8 cellular contexts compared by ENCODE assay signal in the genomic region with DNA sequence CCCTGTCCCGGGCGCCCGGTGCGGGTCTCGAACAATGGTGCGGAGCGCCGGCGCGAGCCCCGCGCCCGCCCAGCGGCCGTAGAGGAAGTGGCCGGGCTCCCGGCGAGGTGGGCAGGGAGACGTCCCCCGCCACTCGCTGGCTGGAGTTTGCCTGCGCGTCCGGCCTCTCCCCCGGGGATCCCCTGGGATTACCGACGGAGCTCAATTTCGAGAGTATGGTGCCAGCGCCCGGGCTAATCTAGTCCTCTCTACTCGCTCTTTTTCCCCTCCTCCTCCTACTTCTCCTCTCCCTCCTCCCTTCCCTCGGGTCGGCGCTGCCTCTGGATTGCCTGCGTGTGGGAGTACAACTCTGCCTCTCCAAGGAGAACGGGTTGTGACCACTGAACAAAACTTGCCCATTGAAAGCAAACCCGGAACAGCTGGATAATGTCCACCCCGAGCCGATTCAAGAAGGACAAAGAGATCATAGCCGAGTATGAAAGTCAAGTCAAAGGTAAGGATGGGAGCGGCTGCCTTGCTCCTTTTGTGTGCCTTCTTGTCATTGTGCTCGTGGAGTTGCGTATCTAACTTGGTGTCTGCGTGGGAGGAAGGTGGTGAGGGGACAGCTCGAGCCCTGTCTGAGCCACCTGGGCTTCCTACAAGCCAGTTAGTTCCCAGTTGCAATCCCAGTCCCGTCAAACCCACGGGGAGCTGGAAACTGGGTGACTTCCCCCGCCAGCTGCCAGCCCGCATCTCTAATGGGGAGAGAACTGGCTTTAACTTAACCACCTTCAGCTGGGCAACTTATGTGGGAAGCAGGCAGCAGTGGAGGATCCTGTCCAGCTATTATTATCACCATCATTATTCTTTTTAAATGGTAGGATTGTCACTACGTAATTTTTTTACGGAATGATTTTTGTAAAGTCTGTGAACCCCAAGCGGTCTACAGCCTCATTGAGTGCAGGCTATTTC. TPM values are rescaled to one million over a fixed set of nuclear protein-coding genes. Genes with fewer than 3 reads are reported as not detected.
DNase-seq lines count a peak whose midpoint lies in the region; ATAC-seq, FAIRE-seq and TF ChIP-seq lines count a peak whose summit lies in the region.

A gene (plus strand): TSS at position 310 of the 951 bp plus-strand sequence. CDS start 117 bp downstream, at position 427.

- H3K9me3 ChIP-seq in CD4-positive, alpha-beta T cell (ENCODE audit: control insufficient read depth, low read length) = no peaks in the 10 kb centered on the region
- H3K9me3 ChIP-seq in Peyer's patch (no peaks in the 10 kb centered on the region), small intestine (ENCODE audit: control insufficient read depth, low read depth) (no peaks in the 10 kb centered on the region)

- peaks cover 6% of the 10 kb centered on the region for H3K4me1 Mint-ChIP-seq in CD4-positive, alpha-beta T cell (ENCODE audit: low read depth)

- H3K27me3 Mint-ChIP-seq in CD4-positive, alpha-beta T cell = peaks cover 29% of the 10 kb centered on the region

- H3K27ac ChIP-seq in CD4-positive, alpha-beta T cell (ENCODE audit: low read depth, low read length) = no peak within 1 kb of the TSS
- peak within 1 kb of the TSS; percentile 75 to 92 (median 82) for H3K27ac ChIP-seq in Peyer's patch
- H3K27ac ChIP-seq in coronary artery = peak within 1 kb of the TSS; percentile 90 to 94
- peak within 1 kb of the TSS; percentile 89 for H3K27ac ChIP-seq in layer of hippocampus (ENCODE audit: low read depth, low read length)
- H3K27ac ChIP-seq in small intestine (ENCODE audit: low read depth in 1 of 2, low read length in 1 of 2) = peak within 1 kb of the TSS; percentile 78 to 92

- DNase-seq in CD4-positive, alpha-beta T cell = no peak
- DNase-seq in HT1080 (ENCODE audit: low read depth) (peak; percentile 53), Peyer's patch (peak in 2 of 3 donors; percentile 56 to 78), coronary artery (ENCODE audit: low spot score) (peak; percentile 86), small intestine (peak; percentile 72)
- no peak for DNase-seq in stimulated activated naive CD4-positive, alpha-beta T cell treated with Interleukin-2 at 50 U/mL for 16 hours (lab: John Stamatoyannopoulos, UW)

- H3K4me3 ChIP-seq in Peyer's patch (peak within 1 kb of the TSS; percentile 52 to 92 (median 78)), coronary artery (peak within 1 kb of the TSS; percentile 84), small intestine (ENCODE audit: low read depth in 1 of 2, low read length in 2 of 2) (peak within 1 kb of the TSS; percentile 51 to 91)

- CTCF ChIA-PET in CD4-positive, alpha-beta T cell (lab: Charles Lee) = interaction anchor here (1.0 kb wide), 1 partner anchor 18 kb away, joined by 3 read pairs; no protein-coding TSS in a partner anchor

- no peak within 1 kb of the TSS for H3K27ac Mint-ChIP-seq in CD4-positive, alpha-beta T cell

- no peaks in the 10 kb centered on the region for H3K9me3 Mint-ChIP-seq in CD4-positive, alpha-beta T cell

- no peak for TF ChIP-seq CTCF in CD4-positive, alpha-beta T cell (IDR thresholded peaks at IDR 0.05)
- TF ChIP-seq CTCF in Peyer's patch (IDR thresholded peaks at IDR 0.05) (no peak), coronary artery (IDR thresholded peaks at IDR 0.05) (no peak)

- TF ChIP-seq POLR2A in Peyer's patch (IDR thresholded peaks at IDR 0.05) = no peak

- peaks cover 24% of the 10 kb centered on the region for H3K27me3 ChIP-seq in CD4-positive, alpha-beta T cell (ENCODE audit: control insufficient read depth, insufficient read depth, low read length)
- H3K27me3 ChIP-seq in Peyer's patch (no peaks in the 10 kb centered on the region), layer of hippocampus (ENCODE audit: control insufficient read depth, insufficient read depth, low read length) (no peaks in the 10 kb centered on the region), small intestine (ENCODE audit: control insufficient read depth in 2 of 2, insufficient read depth in 2 of 2, low read length in 2 of 2) (no peaks in the 10 kb centered on the region)

- H3K4me1 ChIP-seq in Peyer's patch (peaks cover 0 to 23% (median 2%) of the 10 kb centered on the region in 4 donors), small intestine (ENCODE audit: control insufficient read depth in 2 of 2, insufficient read depth in 1 of 2, low read depth in 1 of 2, low read length in 1 of 2) (peaks cover 0 to 2% of the 10 kb centered on the region in 2 donors)

- POLR2A ChIA-PET in CD4-positive, alpha-beta T cell (lab: Charles Lee) = interaction anchor here (0.7 to 1.4 kb wide), 2 partner anchors 20 to 377 kb away, joined by 3 to 5 read pairs; a partner anchor contains a TSS

- ATAC-seq in CD4-positive, alpha-beta T cell (ENCODE audit: poor library complexity) = no peak
- peak; percentile 3 for ATAC-seq in GM19035 (IDR thresholded peaks at IDR 0.05; ENCODE audit: unreplicated experiment)

- no peaks in the 10 kb centered on the region for H3K36me3 Mint-ChIP-seq in CD4-positive, alpha-beta T cell (ENCODE audit: low read depth)

- WGBS in small intestine, 3 donors = 3% methylated on average over 38 to 52 of the region's 52 CpGs

- no peak for FAIRE-seq in small intestine (lab: Jason Lieb, UNC)

- intact Hi-C loops in CD4-positive, alpha-beta T cell (cut with DNase I, micrococcal nuclease) = loop anchor here (1.0 to 5.0 kb wide), 2 partner anchors 412 to 548 kb away; a partner anchor contains a TSS

- H3K36me3 ChIP-seq in Peyer's patch = no peaks in the 10 kb centered on the region
- no peaks in the 10 kb centered on the region for H3K36me3 ChIP-seq in small intestine (ENCODE audit: control insufficient read depth in 2 of 2, insufficient read depth in 2 of 2, low read length in 2 of 2)

- peak within 1 kb of the TSS; percentile 95 for H3K4me3 Mint-ChIP-seq in CD4-positive, alpha-beta T cell

RNA-seq across cellular contexts. Expression of the gene that starts here (rescaled TPM):
- total RNA-seq in CD4-positive, alpha-beta T cell = under 1 TPM in 1 of 2 experiments, not detected in 1; 0.03 TPM
- 5.5 and 10.9 TPM in 2 replicates for total RNA-seq in HT1080 (2014; rRNA removed; shearing (Covaris generic))
- polyA plus RNA-seq in HT1080 (2015; cell fraction: cytosol; rRNA removed) = 12.5 and 12.6 TPM in 2 replicates
- 17.9 and 19.1 TPM in 2 replicates for polyA plus RNA-seq in HT1080 (2015; cell fraction: nucleus; rRNA removed)
- 10 to 100 TPM in 3 of 4 donors, 1 to 10 TPM in 1; 5.8 to 92.4 (median 16.4) TPM for total RNA-seq in Peyer's patch
- polyA plus RNA-seq in small intestine = 1 to 10 TPM; 2.2 to 4.3 (median 3.6) TPM

Comparison
In these comparisons a context has a peak if more than half of its experiments do, and no peak if none do; other contexts are left out.
1. DNase-seq: peak in HT1080 (single experiment), Peyer's patch (2 of 3), coronary artery (single experiment) and small intestine (single experiment); none in CD4-positive, alpha-beta T cell (0 of 10) and stimulated activated naive CD4-positive, alpha-beta T cell treated with Interleukin-2 at 50 U/mL for 16 hours (single experiment).
2. Peak in every context shown above with its lines, with median percentiles within 50 percentile points of each other: H3K4me3 ChIP-seq.